In the genomic region with DNA sequence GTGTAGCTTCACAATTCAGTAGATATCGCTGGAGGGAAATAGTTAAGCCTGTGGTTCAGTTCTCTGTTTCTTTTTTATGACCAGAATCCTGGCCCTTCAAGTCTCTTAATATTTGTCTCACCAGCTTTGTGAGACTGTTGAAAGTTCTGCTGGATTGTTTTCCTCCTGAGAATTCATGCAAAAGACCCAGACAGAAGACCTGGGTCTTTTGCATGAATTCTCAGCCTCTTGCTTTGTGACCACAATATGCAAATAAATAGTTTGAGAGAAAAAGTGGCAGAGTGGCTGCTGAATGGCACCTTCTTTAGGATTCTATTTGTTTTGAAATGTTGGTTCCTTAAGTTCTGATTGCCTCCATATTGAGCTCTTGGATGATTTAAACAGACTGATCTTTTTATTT, we compare ENCODE assay signal across 11 cellular contexts. TPM values are rescaled to one million over a fixed set of nuclear protein-coding genes. Genes with fewer than 3 reads are reported as not detected.
DNase-seq lines count a peak whose midpoint lies in the region; ATAC-seq and TF ChIP-seq lines count a peak whose summit lies in the region.
"Had no signal": no experiment of that assay in that cellular context is flagged by ENCODE, and none has a peak within 500 bp of the region (broad histone marks: within the 10 kb centered on the region; RNA-seq: fewer than 3 reads in every experiment).

No MANE protein-coding gene starts in this region.

- peak; percentile 94 for ATAC-seq in GM18502 (IDR thresholded peaks at IDR 0.05; ENCODE audit: poor library complexity, unreplicated experiment)
- peak; percentile 93 for ATAC-seq in GM21390 (IDR thresholded peaks at IDR 0.05; ENCODE audit: unreplicated experiment)
- peak; percentile 75 for ATAC-seq in HG03095 (IDR thresholded peaks at IDR 0.05; ENCODE audit: unreplicated experiment)
- no peak for ATAC-seq in CD8-positive, alpha-beta T cell

- peak overlapping the region; percentile 47 for H3K4me2 ChIP-seq in OCI-LY7 (ENCODE audit: low read length)

- CTCF ChIA-PET in OCI-LY7 (lab: Charles Lee; ENCODE audit: unreplicated experiment), result no interaction called here
- CTCF ChIA-PET in CD8-positive, alpha-beta T cell (lab: Charles Lee), result no interaction called here

- H3K36me3 ChIP-seq in OCI-LY7 (ENCODE audit: insufficient read depth, low read length), result peaks cover 30% of the 10 kb centered on the region
- no peaks in the 10 kb centered on the region for H3K36me3 ChIP-seq in CD8-positive, alpha-beta T cell (ENCODE audit: insufficient read depth, low read length)
- H3K36me3 ChIP-seq: thoracic aorta had no signal

- 0 out of 2 replicates have a peak, but pooled peaks cover 10% of the 10 kb centered on the region for H3K79me2 ChIP-seq in OCI-LY7 (ENCODE audit: insufficient read depth, low read depth, low read length)

- H3K4me1 Mint-ChIP-seq in CD8-positive, alpha-beta T cell (ENCODE audit: low read depth), result peaks cover 41% of the 10 kb centered on the region
- H3K4me1 Mint-ChIP-seq: nephron had no signal

- no peak overlapping the region for H3K4me3 Mint-ChIP-seq in CD8-positive, alpha-beta T cell
- H3K4me3 Mint-ChIP-seq: nephron had no signal

- POLR2A ChIA-PET in OCI-LY7 (lab: Charles Lee), result interaction anchor here (1.4 kb wide), 1 partner anchor 8 kb away, joined by 4 read pairs; no protein-coding TSS in a partner anchor
- POLR2A ChIA-PET in CD8-positive, alpha-beta T cell (lab: Charles Lee), result no interaction called here

- H3K36me3 Mint-ChIP-seq in CD8-positive, alpha-beta T cell, result peaks cover 41% of the 10 kb centered on the region

- DNase-seq in OCI-LY7 (ENCODE audit: low spot score), result peak; percentile 12
- DNase-seq in CD8-positive, alpha-beta T cell, result no peak
- no peak for DNase-seq in GM10266 (ENCODE audit: extremely low spot score)
- DNase-seq in NCI-H146 (lab: John Stamatoyannopoulos, UW), result no peak
- DNase-seq in NCI-H345 treated with DMSO at 0.1 percent for 48 hours (lab: John Stamatoyannopoulos, UW; ENCODE audit: unreplicated experiment), result no peak
- DNase-seq: KG1 had no signal

- no peak overlapping the region for H2AFZ ChIP-seq in OCI-LY7 (ENCODE audit: low read length)

- no peak for TF ChIP-seq CTCF in OCI-LY7 (conservative IDR thresholded peaks at IDR 0.05; ENCODE audit: low read length)
- TF ChIP-seq CTCF in CD8-positive, alpha-beta T cell (IDR thresholded peaks at IDR 0.05), result no peak
- TF ChIP-seq CTCF in GM10266 (IDR thresholded peaks at IDR 0.05; ENCODE audit: control insufficient read depth, insufficient read depth, low read depth, missing control alignments), result no peak

- H3K4me1 ChIP-seq in OCI-LY7 (ENCODE audit: insufficient read depth, low read length, poor library complexity, severe bottlenecking), result peaks cover 10% of the 10 kb centered on the region
- peaks cover 11% of the 10 kb centered on the region for H3K4me1 ChIP-seq in CD8-positive, alpha-beta T cell (ENCODE audit: insufficient read depth, low read length)

- no peaks in the 10 kb centered on the region for H3K9me3 ChIP-seq in OCI-LY7 (ENCODE audit: low read length)
- H3K9me3 ChIP-seq in CD8-positive, alpha-beta T cell (ENCODE audit: low read length), result no peaks in the 10 kb centered on the region
- H3K9me3 ChIP-seq: thoracic aorta had no signal

- H3K9me3 Mint-ChIP-seq in CD8-positive, alpha-beta T cell, result peaks cover 4% of the 10 kb centered on the region
- H3K9me3 Mint-ChIP-seq: nephron had no signal

- no peaks in the 10 kb centered on the region for H3K27me3 Mint-ChIP-seq in CD8-positive, alpha-beta T cell (ENCODE audit: low read depth)

- no peak overlapping the region for H3K4me3 ChIP-seq in OCI-LY7 (ENCODE audit: low read depth, low read length, poor library complexity, severe bottlenecking)
- H3K4me3 ChIP-seq in CD8-positive, alpha-beta T cell (ENCODE audit: low read depth, low read length), result no peak overlapping the region
- H3K4me3 ChIP-seq: thoracic aorta had no signal

- BruUV-seq in OCI-LY7 (replicated peaks; lab: Mats Ljungman, UMichigan), result no TSS peak

- intact Hi-C loops in OCI-LY7 (cut with micrococcal nuclease; ENCODE audit: unreplicated experiment), result no loop called here
- intact Hi-C loops in CD8-positive, alpha-beta T cell (cut with DNase I, micrococcal nuclease), result no loop called here

- no peak overlapping the region for H3K27ac ChIP-seq in OCI-LY7 (ENCODE audit: low read depth, low read length, poor library complexity, severe bottlenecking)
- H3K27ac ChIP-seq in CD8-positive, alpha-beta T cell (ENCODE audit: low read depth, low read length), result no peak overlapping the region
- H3K27ac ChIP-seq: thoracic aorta had no signal

- H4K20me1 ChIP-seq in OCI-LY7 (ENCODE audit: insufficient read depth, low read length), result no peaks in the 10 kb centered on the region; the same call in 1 of the 2 replicates

- no peaks in the 10 kb centered on the region for H3K9me2 ChIP-seq in OCI-LY7 (ENCODE audit: insufficient read depth, low read length)

- H3K27ac Mint-ChIP-seq in CD8-positive, alpha-beta T cell, result no peak overlapping the region
- H3K27ac Mint-ChIP-seq: nephron had no signal

- H3K27me3 ChIP-seq in CD8-positive, alpha-beta T cell (ENCODE audit: insufficient read depth, low read length), result no peaks in the 10 kb centered on the region

RNA-seq across cellular contexts. Expression of gene RASA1, which starts 40.3 kb away (rescaled TPM):
- total RNA-seq in OCI-LY7 (2014; rRNA removed; shearing (Covaris generic)), result 17.1 and 18.1 TPM in 2 replicates
- total RNA-seq in OCI-LY7 (2022), result 27.3 and 31.2 TPM in 2 replicates
- total RNA-seq in CD8-positive, alpha-beta T cell, result 1 to 10 TPM; 7.7 to 7.9 TPM
